9 cellular contexts compared by ENCODE assay signal in genomic region chr19:35513231-35513974, GRCh38. TPM values are rescaled to one million over a fixed set of nuclear protein-coding genes. Genes with fewer than 3 reads are reported as not detected.
DNase-seq lines count a peak whose midpoint lies in the region; ATAC-seq, FAIRE-seq and TF ChIP-seq lines count a peak whose summit lies in the region.
"Had no signal": no experiment of that assay in that cellular context is flagged by ENCODE, and none has a peak within 500 bp of the region (broad histone marks: within the 10 kb centered on the region; RNA-seq: fewer than 3 reads in every experiment).

A gene with protein sequence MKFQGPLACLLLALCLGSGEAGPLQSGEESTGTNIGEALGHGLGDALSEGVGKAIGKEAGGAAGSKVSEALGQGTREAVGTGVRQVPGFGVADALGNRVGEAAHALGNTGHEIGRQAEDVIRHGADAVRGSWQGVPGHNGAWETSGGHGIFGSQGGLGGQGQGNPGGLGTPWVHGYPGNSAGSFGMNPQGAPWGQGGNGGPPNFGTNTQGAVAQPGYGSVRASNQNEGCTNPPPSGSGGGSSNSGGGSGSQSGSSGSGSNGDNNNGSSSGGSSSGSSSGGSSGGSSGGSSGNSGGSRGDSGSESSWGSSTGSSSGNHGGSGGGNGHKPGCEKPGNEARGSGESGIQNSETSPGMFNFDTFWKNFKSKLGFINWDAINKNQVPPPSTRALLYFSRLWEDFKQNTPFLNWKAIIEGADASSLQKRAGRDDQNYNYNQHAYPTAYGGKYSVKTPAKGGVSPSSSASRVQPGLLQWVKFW (minus strand): TSS chr19:35513649. CDS start chr19:35513475, 174 bp downstream.

- no peaks in the 10 kb centered on the region for H3K36me3 ChIP-seq in brain microvascular endothelial cell (replicated peaks)
- no peaks in the 10 kb centered on the region for H3K36me3 ChIP-seq in thymus (ENCODE audit: control insufficient read depth, insufficient read depth)

- H3K4me3 Mint-ChIP-seq in activated naive CD4-positive, alpha-beta T cell treated with anti-CD3 and anti-CD28 coated beads for 36 hours: no peak within 1 kb of the TSS
- no peak within 1 kb of the TSS for H3K4me3 Mint-ChIP-seq in activated CD8-positive, alpha-beta T cell treated with anti-CD3 and anti-CD28 coated beads for 36 hours

- TF ChIP-seq CTCF in brain microvascular endothelial cell (IDR thresholded peaks at IDR 0.05; ENCODE audit: low read depth, low read length, missing control alignments): no peak
- no peak for TF ChIP-seq CTCF in activated CD8-positive, alpha-beta T cell treated with anti-CD3 and anti-CD28 coated beads for 36 hours (IDR thresholded peaks at IDR 0.05)

- WGBS in thymus: 88% methylated on average over 13 of the region's 13 CpGs

- no peaks in the 10 kb centered on the region for H3K36me3 Mint-ChIP-seq in activated naive CD4-positive, alpha-beta T cell treated with anti-CD3 and anti-CD28 coated beads for 36 hours (ENCODE audit: low read depth)
- no peaks in the 10 kb centered on the region for H3K36me3 Mint-ChIP-seq in activated CD8-positive, alpha-beta T cell treated with anti-CD3 and anti-CD28 coated beads for 36 hours (ENCODE audit: low read depth)

- no peak for FAIRE-seq in GM12891 (lab: Jason Lieb, UNC)

- H3K27ac ChIP-seq in brain microvascular endothelial cell (no peak within 1 kb of the TSS), thymus (ENCODE audit: low read depth) (no peak within 1 kb of the TSS)

- H3K4me1 ChIP-seq in thymus (ENCODE audit: control insufficient read depth, insufficient read depth, low read length): no peaks in the 10 kb centered on the region

- H3K9me3 ChIP-seq in thymus (ENCODE audit: control insufficient read depth): no peaks in the 10 kb centered on the region

- CTCF ChIA-PET in activated naive CD4-positive, alpha-beta T cell treated with anti-CD3 and anti-CD28 coated beads for 36 hours (lab: Charles Lee): interaction anchor here (0.7 to 1.5 kb wide), 2 partner anchors 18 to 20 kb away, joined by 3 to 5 read pairs; no protein-coding TSS in a partner anchor
- CTCF ChIA-PET in activated CD8-positive, alpha-beta T cell treated with anti-CD3 and anti-CD28 coated beads for 36 hours (lab: Charles Lee): interaction anchor here (1.6 to 2.4 kb wide), 2 partner anchors 35 to 66 kb away, joined by 4 to 7 read pairs; no protein-coding TSS in a partner anchor

- intact Hi-C loops in activated naive CD4-positive, alpha-beta T cell treated with anti-CD3 and anti-CD28 coated beads for 36 hours (cut with micrococcal nuclease): no loop called here
- intact Hi-C loops in activated CD8-positive, alpha-beta T cell treated with anti-CD3 and anti-CD28 coated beads for 36 hours (cut with micrococcal nuclease): no loop called here

- in situ Hi-C loops in brain microvascular endothelial cell (cut with HindIII; ENCODE audit: low pct_ligation_motif_present, low sequenced_read_pairs): no loop called here

- peaks cover 26% of the 10 kb centered on the region for H3K27me3 Mint-ChIP-seq in activated naive CD4-positive, alpha-beta T cell treated with anti-CD3 and anti-CD28 coated beads for 36 hours (ENCODE audit: low read depth)
- peaks cover 27% of the 10 kb centered on the region for H3K27me3 Mint-ChIP-seq in activated CD8-positive, alpha-beta T cell treated with anti-CD3 and anti-CD28 coated beads for 36 hours

- H3K4me3 ChIP-seq in brain microvascular endothelial cell (ENCODE audit: low read depth, low read length) (no peak within 1 kb of the TSS), thymus (ENCODE audit: low read length) (no peak within 1 kb of the TSS)

- DNase-seq in HK-2 (ENCODE audit: unreplicated experiment) (peak; percentile 56), brain microvascular endothelial cell (peak; percentile 24), iris pigment epithelial cell (ENCODE audit: low read depth) (peak; percentile 58), GM12891 (ENCODE audit: insufficient read length, low spot score) (no peak)
- DNase-seq in activated naive CD4-positive, alpha-beta T cell treated with anti-CD3 and anti-CD28 coated beads for 36 hours: no peak
- no peak for DNase-seq in activated CD8-positive, alpha-beta T cell treated with anti-CD3 and anti-CD28 coated beads for 36 hours
- DNase-seq: activated CD4-positive, alpha-beta T cell treated with anti-CD3 and anti-CD28 coated beads for 1 hour had no signal

- TF ChIP-seq POLR2A in GM12891 (IDR thresholded peaks at IDR 0.05; ENCODE audit: low read depth, low read length): no peak

- H3K27ac Mint-ChIP-seq in activated naive CD4-positive, alpha-beta T cell treated with anti-CD3 and anti-CD28 coated beads for 36 hours: no peak within 1 kb of the TSS
- no peak within 1 kb of the TSS for H3K27ac Mint-ChIP-seq in activated CD8-positive, alpha-beta T cell treated with anti-CD3 and anti-CD28 coated beads for 36 hours

- H3K27me3 ChIP-seq in brain microvascular endothelial cell (replicated peaks) (peaks cover 32% of the 10 kb centered on the region), thymus (ENCODE audit: control insufficient read depth, insufficient read depth) (peaks cover 14% of the 10 kb centered on the region)

- H3K9me3 Mint-ChIP-seq in activated naive CD4-positive, alpha-beta T cell treated with anti-CD3 and anti-CD28 coated beads for 36 hours: no peaks in the 10 kb centered on the region
- H3K9me3 Mint-ChIP-seq in activated CD8-positive, alpha-beta T cell treated with anti-CD3 and anti-CD28 coated beads for 36 hours: no peaks in the 10 kb centered on the region

- POLR2A ChIA-PET in activated CD8-positive, alpha-beta T cell treated with anti-CD3 and anti-CD28 coated beads for 36 hours (lab: Charles Lee): no interaction called here

- no peak for ATAC-seq in GM21717 (IDR thresholded peaks at IDR 0.05; ENCODE audit: unreplicated experiment)
- no peak for ATAC-seq in activated CD8-positive, alpha-beta T cell treated with anti-CD3 and anti-CD28 coated beads for 36 hours

- peaks cover 15% of the 10 kb centered on the region for H3K4me1 Mint-ChIP-seq in activated naive CD4-positive, alpha-beta T cell treated with anti-CD3 and anti-CD28 coated beads for 36 hours (ENCODE audit: low read depth)
- H3K4me1 Mint-ChIP-seq in activated CD8-positive, alpha-beta T cell treated with anti-CD3 and anti-CD28 coated beads for 36 hours (ENCODE audit: low read depth): peaks cover 14% of the 10 kb centered on the region

TF ChIP-seq in GM12891, 5 proteins besides CTCF, POLR2A, EP300 and RAD21:
- TF ChIP-seq TAF1 (IDR thresholded peaks at IDR 0.05; ENCODE audit: low read depth, low read length): no peak
- TF ChIP-seq POU2F2 (IDR thresholded peaks at IDR 0.05; ENCODE audit: low read depth, low read length): no peak
- TF ChIP-seq SPI1 (IDR thresholded peaks at IDR 0.05; ENCODE audit: low read depth, low read length): no peak
- TF ChIP-seq POLR2AphosphoS5 (IDR thresholded peaks at IDR 0.05; ENCODE audit: low read depth, low read length): no peak

RNA-seq across cellular contexts. Expression of the gene that starts here (rescaled TPM):
- polyA plus RNA-seq in thymus: 175 TPM
- total RNA-seq in activated naive CD4-positive, alpha-beta T cell treated with anti-CD3 and anti-CD28 coated beads for 36 hours: 1 to 10 TPM in 1 of 2 experiments, under 1 TPM in 1; 0.86 to 1.7 TPM
- 97.6 TPM for polyA plus RNA-seq in GM12891 (2012; ENCODE audit: low read depth, missing spikeins)
- total RNA-seq in activated CD8-positive, alpha-beta T cell treated with anti-CD3 and anti-CD28 coated beads for 36 hours: 1 to 10 TPM in 1 of 2 experiments, under 1 TPM in 1; 0.68 to 1.1 TPM

Comparison
In these comparisons a context has a peak if more than half of its experiments do, and no peak if none do; other contexts are left out.
1. DNase-seq: peak in HK-2 (single experiment), brain microvascular endothelial cell (single experiment) and iris pigment epithelial cell (single experiment); none in activated naive CD4-positive, alpha-beta T cell treated with anti-CD3 and anti-CD28 coated beads for 36 hours (single experiment), GM12891 (single experiment) and activated CD8-positive, alpha-beta T cell treated with anti-CD3 and anti-CD28 coated beads for 36 hours (single experiment).